9 cellular contexts compared by ENCODE assay signal in the genomic region with DNA sequence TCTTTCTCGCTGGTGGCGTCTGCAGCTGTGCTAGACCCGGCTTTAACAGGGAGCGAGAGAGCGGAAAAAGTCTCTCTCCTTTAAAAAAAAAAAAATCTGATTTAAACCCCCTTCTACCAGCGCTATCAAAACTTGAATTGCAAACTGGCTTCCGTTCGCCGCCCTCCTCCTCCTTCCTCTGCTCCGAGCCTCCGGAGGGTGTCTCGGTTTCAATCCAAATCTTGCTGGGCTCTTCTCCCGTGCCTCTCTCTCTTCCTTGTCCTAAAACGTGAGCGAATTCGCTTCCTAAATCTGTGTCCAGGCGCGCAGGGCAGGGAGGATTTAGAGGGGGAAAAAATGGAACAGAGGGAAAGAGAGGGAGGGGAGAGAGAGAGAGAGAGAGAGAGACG. TPM values are rescaled to one million over a fixed set of nuclear protein-coding genes. Genes with fewer than 3 reads are reported as not detected.
A peak's percentile ranks its signal among the peaks of the same experiment; 100 is the strongest.
DNase-seq lines count a peak whose midpoint lies in the region; ATAC-seq and TF ChIP-seq lines count a peak whose summit lies in the region.
"Had no signal": no experiment of that assay in that cellular context is flagged by ENCODE, and none has a peak within 500 bp of the region (broad histone marks: within the 10 kb centered on the region; RNA-seq: fewer than 3 reads in every experiment).

No MANE protein-coding gene starts in this region.

- H3K36me3 Mint-ChIP-seq in naive thymus-derived CD8-positive, alpha-beta T cell, result peaks cover 2 to 13% (median 10%) of the 10 kb centered on the region in 3 donors

- peak overlapping the region; percentile 95 for H3K27ac ChIP-seq in PC-3 (ENCODE audit: low read length)

- peak overlapping the region; percentile 97 for H3K9ac ChIP-seq in PC-3 (ENCODE audit: low read length)

- ATAC-seq in PC-3 (no peak), GM21737 (IDR thresholded peaks at IDR 0.05; ENCODE audit: unreplicated experiment) (no peak), HG03354 (IDR thresholded peaks at IDR 0.05; ENCODE audit: poor library complexity, severe bottlenecking, unreplicated experiment) (no peak)
- peak in 1 of 2 donors; percentile 26 for ATAC-seq in naive thymus-derived CD8-positive, alpha-beta T cell

- POLR2A ChIA-PET in PC-3 (lab: Charles Lee; ENCODE audit: unreplicated experiment), result interaction anchor here (0.5 to 1.5 kb wide), 26 partner anchors 8 to 1070 kb away, joined by 3 to 41 read pairs (median 6); no protein-coding TSS in a partner anchor
- POLR2A ChIA-PET in naive thymus-derived CD8-positive, alpha-beta T cell (lab: Charles Lee), result no interaction called here

- peaks cover 50% of the 10 kb centered on the region for H4K20me1 ChIP-seq in PC-3 (ENCODE audit: low read length)

- H3K9me3 ChIP-seq in PC-3 (ENCODE audit: low read length), result no peaks in the 10 kb centered on the region

- H3K4me2 ChIP-seq in PC-3 (ENCODE audit: low read length), result peak overlapping the region; percentile 92

- no peak overlapping the region for H2AFZ ChIP-seq in PC-3 (ENCODE audit: low read length)

- no peaks in the 10 kb centered on the region for H3K9me2 ChIP-seq in PC-3 (replicated peaks; ENCODE audit: low read length)

- H3K79me2 ChIP-seq in PC-3 (ENCODE audit: low read length), result peaks cover 66% of the 10 kb centered on the region

- peak overlapping the region; percentile 78 for H3K4me3 ChIP-seq in AG09309 (ENCODE audit: control insufficient read depth, low read depth, low read length)
- peak overlapping the region; percentile 94 for H3K4me3 ChIP-seq in PC-3 (ENCODE audit: low read length)
- peak overlapping the region; percentile 58 for H3K4me3 ChIP-seq in epithelial cell of esophagus (ENCODE audit: low read length)

- intact Hi-C loops in PC-3 (cut with micrococcal nuclease), result loop anchor here (1.0 to 5.0 kb wide), 12 partner anchors 85 to 715 kb away; no protein-coding TSS in a partner anchor

- no peaks in the 10 kb centered on the region for H3F3A ChIP-seq in PC-3 (ENCODE audit: low read length, unreplicated experiment)

- BruUV-seq in PC-3 (replicated peaks; lab: Mats Ljungman, UMichigan), result no TSS peak

- H3K4me1 ChIP-seq in PC-3 (ENCODE audit: insufficient read depth, low read length), result peaks cover 21% of the 10 kb centered on the region

- CTCF ChIA-PET in PC-3 (lab: Charles Lee), result interaction anchor here (0.5 to 1.7 kb wide), 23 partner anchors 13 to 1072 kb away, joined by 3 to 28 read pairs (median 4); no protein-coding TSS in a partner anchor

- H3K27me3 ChIP-seq in PC-3 (ENCODE audit: low read length), result no peaks in the 10 kb centered on the region

- peaks cover 42 to 98% (median 81%) of the 10 kb centered on the region in 5 donors for H3K27me3 Mint-ChIP-seq in naive thymus-derived CD8-positive, alpha-beta T cell

- H3K4me3 Mint-ChIP-seq in naive thymus-derived CD8-positive, alpha-beta T cell, result peak overlapping the region; percentile 77 to 95 (median 86)

- peaks cover 0 to 39% (median 17%) of the 10 kb centered on the region in 9 donors for H3K9me3 Mint-ChIP-seq in naive thymus-derived CD8-positive, alpha-beta T cell

- peaks cover 19 to 60% (median 33%) of the 10 kb centered on the region in 4 donors for H3K4me1 Mint-ChIP-seq in naive thymus-derived CD8-positive, alpha-beta T cell

- H3K27ac Mint-ChIP-seq in naive thymus-derived CD8-positive, alpha-beta T cell, result peak overlapping the region in 3 of 10 donors; percentile 17 to 57 (median 53)

- H3K36me3 ChIP-seq in PC-3 (ENCODE audit: low read depth, low read length), result peaks cover 39% of the 10 kb centered on the region

- DNase-seq in AG09309 (ENCODE audit: low read depth), result no peak
- DNase-seq in PC-3, result no peak
- DNase-seq in epithelial cell of esophagus (ENCODE audit: low read depth), result no peak
- DNase-seq in naive thymus-derived CD8-positive, alpha-beta T cell, result peak in 1 of 10 donors; percentile 13
- DNase-seq in COLO668 (lab: John Stamatoyannopoulos, UW; ENCODE audit: unreplicated experiment), result no peak
- no peak for DNase-seq in DMS 273 (lab: John Stamatoyannopoulos, UW; ENCODE audit: unreplicated experiment)
- DNase-seq: Karpas-422 had no signal

- TF ChIP-seq CTCF in AG09309 (IDR thresholded peaks at IDR 0.05; ENCODE audit: control insufficient read depth, insufficient read depth, low read depth, low read length, missing control alignments), result no peak
- TF ChIP-seq CTCF in PC-3 (conservative IDR thresholded peaks at IDR 0.05; ENCODE audit: low read depth, low read length), result no peak
- TF ChIP-seq CTCF in epithelial cell of esophagus (IDR thresholded peaks at IDR 0.05; ENCODE audit: insufficient read depth, low read depth, low read length, missing control alignments), result no peak

RNA-seq across cellular contexts. Expression of gene TBX3, which starts 0.3 kb away (rescaled TPM):
- 89.4 and 123 TPM in 2 replicates for total RNA-seq in PC-3 (2014; rRNA removed)
- total RNA-seq in naive thymus-derived CD8-positive, alpha-beta T cell, result not detected
- polyA plus RNA-seq in naive thymus-derived CD8-positive, alpha-beta T cell, result not detected

Comparison
In these comparisons a context has a peak if more than half of its experiments do, and no peak if none do; other contexts are left out.
1. RNA of gene TBX3, which starts 0.3 kb away (total RNA-seq): 89.4 to 123 TPM in PC-3; not detected in naive thymus-derived CD8-positive, alpha-beta T cell; every median in the first group is over 10 times any median in the second.
2. Peak in every context shown above with its lines, with median percentiles within 50 percentile points of each other: H3K4me3 ChIP-seq.